ENCODE assay signal across 24 cellular contexts in the genomic region with DNA sequence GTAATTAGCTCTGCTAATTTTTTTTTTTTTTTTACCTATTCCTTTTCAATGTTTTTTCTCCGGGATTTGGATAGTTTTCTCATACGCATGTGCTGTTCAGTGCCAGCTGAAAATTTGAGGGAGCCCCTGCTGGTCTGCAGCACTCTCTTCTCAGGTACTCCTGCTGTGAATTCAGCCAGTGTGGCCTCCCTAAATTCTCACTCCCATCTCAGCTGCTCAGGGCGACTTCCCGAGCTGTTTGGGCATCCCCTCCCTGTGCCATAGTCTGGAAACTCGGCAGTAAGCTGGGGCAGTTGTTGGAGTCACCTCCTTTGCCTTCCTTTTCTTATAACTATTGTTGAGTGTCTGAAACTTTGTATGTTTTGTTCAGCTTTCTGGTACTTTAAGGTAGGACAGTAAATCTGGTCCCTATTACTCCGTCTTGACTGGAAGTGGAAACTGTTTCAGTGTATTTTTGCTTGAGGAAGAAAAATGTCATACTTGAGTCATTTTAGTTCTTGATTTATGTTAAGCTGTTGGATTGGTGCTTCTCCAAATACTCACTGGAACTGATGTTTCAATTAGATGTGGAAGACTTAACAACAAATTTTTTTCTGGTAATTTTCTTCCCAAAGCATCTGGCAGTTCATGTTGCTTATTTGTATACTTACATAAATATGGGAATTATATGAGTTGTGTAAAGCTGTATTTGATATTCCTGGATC. TPM values are rescaled to one million over a fixed set of nuclear protein-coding genes. Genes with fewer than 3 reads are reported as not detected.
A peak's percentile ranks its signal among the peaks of the same experiment; 100 is the strongest.
DNase-seq lines count a peak whose midpoint lies in the region; ATAC-seq, FAIRE-seq and TF ChIP-seq lines count a peak whose summit lies in the region.
"Had no signal": no experiment of that assay in that cellular context is flagged by ENCODE, and none has a peak within 500 bp of the region (broad histone marks: within the 10 kb centered on the region; RNA-seq: fewer than 3 reads in every experiment).

No MANE protein-coding gene starts in this region.

- no peaks in the 10 kb centered on the region for H3K9me2 ChIP-seq in SK-N-SH

- TF ChIP-seq CTCF in SK-N-SH (IDR thresholded peaks at IDR 0.05), result no peak
- TF ChIP-seq CTCF in fibroblast of mammary gland (conservative IDR thresholded peaks at IDR 0.05; ENCODE audit: control insufficient read depth, insufficient read depth, low read depth, low read length), result no peak
- no peak for TF ChIP-seq CTCF in osteoblast (IDR thresholded peaks at IDR 0.05; ENCODE audit: extremely low read depth, low read depth, low read length)
- no peak for TF ChIP-seq CTCF in upper lobe of right lung (IDR thresholded peaks at IDR 0.05)

- POLR2A ChIA-PET in SK-N-SH (lab: Yijun Ruan, JAX), result no interaction called here

- H3K36me3 ChIP-seq in SK-N-SH (replicated peaks in 1 of 2; ENCODE audit: control insufficient read depth in 1 of 2, insufficient read depth in 2 of 2, low read length in 1 of 2), result peaks cover 12 to 22% of the 10 kb centered on the region in 2 experiments
- H3K36me3 ChIP-seq in osteoblast (ENCODE audit: insufficient read depth, low read length), result peaks cover 10% of the 10 kb centered on the region
- H3K36me3 ChIP-seq in upper lobe of right lung, result no peaks in the 10 kb centered on the region

- H3K27ac ChIP-seq in SK-N-SH (ENCODE audit: low read depth in 2 of 2, low read length in 1 of 2) (peak overlapping the region in 1 of 2 experiments; percentile 27; a peak in 2 of 4 replicates), osteoblast (ENCODE audit: low read depth, low read length) (peak overlapping the region; percentile 38), upper lobe of right lung (no peak overlapping the region)
- H3K27ac ChIP-seq: BLaER1 treated with 17β-estradiol and CSF1 and Interleukin-3, amounts not matched to agents 10 nM and 100 nM had no signal

- H3F3A ChIP-seq in SK-N-SH (replicated peaks; ENCODE audit: insufficient read depth), result no peaks in the 10 kb centered on the region

- no peak for TF ChIP-seq EP300 in SK-N-SH (IDR thresholded peaks at IDR 0.05; ENCODE audit: borderline replicate concordance in 1 of 2, low read depth in 1 of 2, low read length in 1 of 2)

- intact Hi-C loops in upper lobe of right lung (cut with DNase I), result loop anchor here (10.0 kb wide), 1 partner anchor 197 kb away; no protein-coding TSS in a partner anchor

- H3K79me2 ChIP-seq in SK-N-SH (ENCODE audit: insufficient read depth), result peaks cover 6% of the 10 kb centered on the region; the same call in 1 of the 2 replicates
- peaks cover 17% of the 10 kb centered on the region for H3K79me2 ChIP-seq in osteoblast (ENCODE audit: insufficient read depth, low read length)

- H2AFZ ChIP-seq in SK-N-SH (ENCODE audit: low read depth) (no peak overlapping the region), osteoblast (ENCODE audit: low read length) (peak overlapping the region; percentile 74)

- peaks cover 0 to 28% of the 10 kb centered on the region in 2 experiments; a peak in 3 of 4 replicates for H3K4me1 ChIP-seq in SK-N-SH (ENCODE audit: control insufficient read depth in 1 of 2, insufficient read depth in 2 of 2, low read depth in 1 of 2, low read length in 1 of 2)
- H3K4me1 ChIP-seq in osteoblast (ENCODE audit: insufficient read depth, low read length), result peaks cover 41% of the 10 kb centered on the region
- peaks cover 12% of the 10 kb centered on the region for H3K4me1 ChIP-seq in upper lobe of right lung
- H3K4me1 ChIP-seq: Caco-2 had no signal

- FAIRE-seq in GM19239 (lab: Jason Lieb, UNC), result peak; percentile 18
- FAIRE-seq: GM12892 had no signal

- ATAC-seq in upper lobe of right lung (no peak), HG03469 (IDR thresholded peaks at IDR 0.05; ENCODE audit: unreplicated experiment) (no peak)
- ATAC-seq: A549 had no signal

- no peaks in the 10 kb centered on the region for H4K20me1 ChIP-seq in SK-N-SH (ENCODE audit: insufficient read depth)
- H4K20me1 ChIP-seq in osteoblast (ENCODE audit: insufficient read depth, low read length), result no peaks in the 10 kb centered on the region
- H4K20me1 ChIP-seq: BLaER1 treated with 17β-estradiol and CSF1 and Interleukin-3, amounts not matched to agents 10 nM and 100 nM had no signal

- DNase-seq in GM19239 (ENCODE audit: insufficient read length, low spot score) (no peak), SK-N-SH (no peak), fibroblast of mammary gland (ENCODE audit: low read depth) (peak; percentile 46), osteoblast (ENCODE audit: insufficient read length, low spot score, missing footprints) (peak; percentile 6), upper lobe of right lung (no peak), HT-29 (ENCODE audit: low spot score) (no peak), NCI-H2029 treated with DMSO at 0.1 percent for 48 hours (lab: John Stamatoyannopoulos, UW) (no peak)
- DNase-seq: activated CD4-positive, alpha-beta T cell treated with anti-CD3 and anti-CD28 coated beads for 48 hours; activated naive CD4-positive, alpha-beta T cell treated with anti-CD3 and anti-CD28 coated beads, Interleukin-2, amount 50 U/mL, for 16 hours; activated T-cell treated with anti-CD3 and anti-CD28 coated beads, Interleukin-2, amount 50 U/mL, for 48 hours; Caco-2; DND-41; effector CD8-positive, alpha-beta T cell; mammary epithelial cell; NCI-H146; NCI-H2171; OCI-M1; SHP77; stimulated activated CD4-positive, alpha-beta T cell treated with anti-CD3 and anti-CD28 coated beads, Interleukin-12 subunit alpha, Interleukin-12 subunit beta, amount 100 ng/mL, for 4 hours; T-helper 1 cell had no signal

- H3K9ac ChIP-seq in SK-N-SH, result no peak overlapping the region
- H3K9ac ChIP-seq: BLaER1 treated with 17β-estradiol and CSF1 and Interleukin-3, amounts not matched to agents 10 nM and 100 nM had no signal

- H3K4me3 ChIP-seq in SK-N-SH (ENCODE audit: low read depth in 2 of 2, low read length in 1 of 2) (no peak overlapping the region), fibroblast of mammary gland (ENCODE audit: control insufficient read depth, low read depth, low read length) (no peak overlapping the region), osteoblast (ENCODE audit: insufficient read depth, low read length) (no peak overlapping the region), upper lobe of right lung (no peak overlapping the region)
- H3K4me3 ChIP-seq: A549; BLaER1 treated with 17β-estradiol and CSF1 and Interleukin-3, amounts not matched to agents 10 nM and 100 nM had no signal

- WGBS in SK-N-SH (ENCODE audit: low lambda C conversion rate), result 86% methylated on average over 6 of the region's 6 CpGs

- TF ChIP-seq RAD21 in SK-N-SH (IDR thresholded peaks at IDR 0.05; ENCODE audit: low read length), result no peak

- no peaks in the 10 kb centered on the region for H3K27me3 ChIP-seq in SK-N-SH (ENCODE audit: insufficient read depth)
- no peaks in the 10 kb centered on the region for H3K27me3 ChIP-seq in osteoblast (ENCODE audit: insufficient read depth, low read length)
- H3K27me3 ChIP-seq in upper lobe of right lung, result no peaks in the 10 kb centered on the region
- H3K27me3 ChIP-seq: BLaER1 treated with 17β-estradiol and CSF1 and Interleukin-3, amounts not matched to agents 10 nM and 100 nM had no signal

- H3K9me3 ChIP-seq in SK-N-SH, result no peaks in the 10 kb centered on the region
- H3K9me3 ChIP-seq in osteoblast (ENCODE audit: low read depth, low read length), result no peaks in the 10 kb centered on the region
- H3K9me3 ChIP-seq in upper lobe of right lung, result no peaks in the 10 kb centered on the region

- peak overlapping the region; percentile 51; the same call in 1 of the 2 replicates for H3K4me2 ChIP-seq in SK-N-SH
- H3K4me2 ChIP-seq in osteoblast (ENCODE audit: insufficient read depth, low read length), result peak overlapping the region; percentile 56
- H3K4me2 ChIP-seq: A549; BLaER1 treated with 17β-estradiol and CSF1 and Interleukin-3, amounts not matched to agents 10 nM and 100 nM had no signal

- CTCF ChIA-PET in SK-N-SH (lab: Yijun Ruan, JAX), result interaction anchor here (0.8 to 1.2 kb wide), 3 partner anchors 10 to 21 kb away, joined by 3 to 5 read pairs (median 3); no protein-coding TSS in a partner anchor

TF ChIP-seq in SK-N-SH, 30 proteins besides CTCF, POLR2A, EP300 and RAD21:
- TF ChIP-seq FOSL2 (IDR thresholded peaks at IDR 0.05; ENCODE audit: borderline replicate concordance, low read depth), result peak; percentile 4; the same call in 1 of the 2 replicates
- no peak for TF ChIP-seq NRF1 (IDR thresholded peaks at IDR 0.05; ENCODE audit: low read depth, low read length)
- TF ChIP-seq, protein P1, sequence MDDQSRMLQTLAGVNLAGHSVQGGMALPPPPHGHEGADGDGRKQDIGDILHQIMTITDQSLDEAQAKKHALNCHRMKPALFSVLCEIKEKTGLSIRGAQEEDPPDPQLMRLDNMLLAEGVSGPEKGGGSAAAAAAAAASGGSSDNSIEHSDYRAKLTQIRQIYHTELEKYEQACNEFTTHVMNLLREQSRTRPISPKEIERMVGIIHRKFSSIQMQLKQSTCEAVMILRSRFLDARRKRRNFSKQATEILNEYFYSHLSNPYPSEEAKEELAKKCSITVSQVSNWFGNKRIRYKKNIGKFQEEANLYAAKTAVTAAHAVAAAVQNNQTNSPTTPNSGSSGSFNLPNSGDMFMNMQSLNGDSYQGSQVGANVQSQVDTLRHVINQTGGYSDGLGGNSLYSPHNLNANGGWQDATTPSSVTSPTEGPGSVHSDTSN (IDR thresholded peaks at IDR 0.05), result 0 out of 2 replicates have a peak, but pooled peaks have one; percentile 47
- TF ChIP-seq, protein P2, sequence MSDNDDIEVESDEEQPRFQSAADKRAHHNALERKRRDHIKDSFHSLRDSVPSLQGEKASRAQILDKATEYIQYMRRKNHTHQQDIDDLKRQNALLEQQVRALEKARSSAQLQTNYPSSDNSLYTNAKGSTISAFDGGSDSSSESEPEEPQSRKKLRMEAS (IDR thresholded peaks at IDR 0.05; ENCODE audit: low read depth), result no peak
- no peak for TF ChIP-seq SMC3 (IDR thresholded peaks at IDR 0.05; ENCODE audit: low read depth, low read length)
- no peak for TF ChIP-seq FOXM1 (IDR thresholded peaks at IDR 0.05; ENCODE audit: low read depth)
- no peak for TF ChIP-seq SIN3A (IDR thresholded peaks at IDR 0.05; ENCODE audit: borderline replicate concordance, low read depth, low read length)
- no peak for TF ChIP-seq YY1 (IDR thresholded peaks at IDR 0.05; ENCODE audit: low read depth)
- TF ChIP-seq RFX5 (IDR thresholded peaks at IDR 0.05; ENCODE audit: low read length), result no peak
- no peak for TF ChIP-seq GABPA (IDR thresholded peaks at IDR 0.05; ENCODE audit: low read depth)
- TF ChIP-seq EZH2phosphoT487 (IDR thresholded peaks at IDR 0.05; ENCODE audit: borderline replicate concordance, low read depth), result no peak
- TF ChIP-seq MEF2A (IDR thresholded peaks at IDR 0.05; ENCODE audit: borderline replicate concordance, low read depth), result no peak

RNA-seq across cellular contexts. Expression of a gene that starts 33.6 kb away (rescaled TPM):
- 23.2 and 23.7 TPM in 2 replicates for polyA plus RNA-seq in SK-N-SH (2012; rRNA removed)
- polyA plus RNA-seq in SK-N-SH (2012; cell fraction: cytosol; rRNA removed), result 28.6 and 29.2 TPM in 2 replicates
- polyA plus RNA-seq in SK-N-SH (2012; cell fraction: nucleus; rRNA removed), result 19.3 and 21.9 TPM in 2 replicates
- total RNA-seq in osteoblast (22.1 and 23.0 TPM in 2 replicates), upper lobe of right lung (15.4 TPM)
- total RNA-seq in HT-29 (2014; rRNA removed; shearing (Covaris generic)), result 20.2 and 22.5 TPM in 2 replicates

Comparison
In these comparisons a context has a peak if more than half of its experiments do, and no peak if none do; other contexts are left out.
1. DNase-seq: peak in fibroblast of mammary gland (single experiment) and osteoblast (single experiment); none in GM19239 (single experiment), SK-N-SH (single experiment), upper lobe of right lung (single experiment), HT-29 (single experiment) and NCI-H2029 treated with DMSO at 0.1 percent for 48 hours (single experiment).